ENCODE assay signal across 8 cellular contexts in genomic region chr9:4489562-4489918, GRCh38. TPM values are rescaled to one million over a fixed set of nuclear protein-coding genes. Genes with fewer than 3 reads are reported as not detected.
DNase-seq lines count a peak whose midpoint lies in the region; ATAC-seq and TF ChIP-seq lines count a peak whose summit lies in the region.

No MANE protein-coding gene starts in this region.

- H3K27me3 ChIP-seq in foreskin keratinocyte (peaks cover 74% of the 10 kb centered on the region), parathyroid adenoma (ENCODE audit: control insufficient read depth, insufficient read depth, low read length) (no peaks in the 10 kb centered on the region)

- CTCF ChIA-PET in T-cell (lab: Charles Lee) = interaction anchor here in 1 of 2 donors (0.8 to 0.9 kb wide), 2 partner anchors 28 to 55 kb away, joined by 3 to 6 read pairs; no protein-coding TSS in a partner anchor

- H3K27ac Mint-ChIP-seq in T-cell = no peak overlapping the region

- H3K9me3 ChIP-seq in parathyroid adenoma (ENCODE audit: control insufficient read depth, low read length) = no peaks in the 10 kb centered on the region

- H3K4me1 ChIP-seq in foreskin keratinocyte (no peaks in the 10 kb centered on the region), parathyroid adenoma (no peaks in the 10 kb centered on the region)

- TF ChIP-seq CTCF in AG10803 (conservative IDR thresholded peaks at IDR 0.05; ENCODE audit: low read length) (no peak), foreskin keratinocyte (conservative IDR thresholded peaks at IDR 0.05) (no peak), parathyroid adenoma (IDR thresholded peaks at IDR 0.05) (no peak)

- H3K4me3 ChIP-seq in AG10803 (ENCODE audit: low read length) (peak overlapping the region; percentile 74), parathyroid adenoma (ENCODE audit: low read depth, low read length) (peak overlapping the region; percentile 51)

- peaks cover 36 to 39% of the 10 kb centered on the region in 2 donors for H3K27me3 Mint-ChIP-seq in T-cell

- H3K4me3 Mint-ChIP-seq in T-cell = peak overlapping the region; percentile 71 to 83 (median 75)

- no peaks in the 10 kb centered on the region for H3K9me3 Mint-ChIP-seq in T-cell

- no peaks in the 10 kb centered on the region for H3K79me2 ChIP-seq in parathyroid adenoma

- H2AFZ ChIP-seq in parathyroid adenoma = peak overlapping the region; percentile 86

- no peaks in the 10 kb centered on the region for H3K36me3 ChIP-seq in parathyroid adenoma (ENCODE audit: control insufficient read depth, insufficient read depth, low read length)

- H3K4me1 Mint-ChIP-seq in T-cell = peaks cover 26 to 39% (median 30%) of the 10 kb centered on the region in 3 donors

- no peaks in the 10 kb centered on the region for H3K36me3 Mint-ChIP-seq in T-cell

- POLR2A ChIA-PET in T-cell (lab: Charles Lee) = no interaction called here

- H3K4me2 ChIP-seq in parathyroid adenoma (ENCODE audit: low read length) = peak overlapping the region; percentile 78

- ATAC-seq in GM21619 (IDR thresholded peaks at IDR 0.05; ENCODE audit: unreplicated experiment) (peak; percentile 4), T-cell (replicated peaks in 1 of 4) (no peak), foreskin keratinocyte (peak; percentile 18), HG02870 (IDR thresholded peaks at IDR 0.05; ENCODE audit: unreplicated experiment) (no peak)

- no peak overlapping the region for H3K9ac ChIP-seq in parathyroid adenoma

- H3K27ac ChIP-seq in foreskin keratinocyte (no peak overlapping the region), parathyroid adenoma (no peak overlapping the region)

- DNase-seq in AG10803 (ENCODE audit: low read depth) = peak; percentile 23
- DNase-seq in T-cell = no peak
- no peak for DNase-seq in foreskin keratinocyte
- no peak for DNase-seq in medulla oblongata (ENCODE audit: extremely low spot score)
- no peak for DNase-seq in CD1c-positive myeloid dendritic cell (ENCODE audit: extremely low spot score)

RNA-seq across cellular contexts. Expression of gene SLC1A1, which starts 0.7 kb away (rescaled TPM):
- under 1 TPM in 3 of 5 donors, not detected in 2; 0.26 to 0.46 (median 0.38) TPM for total RNA-seq in T-cell
- not detected in 2 replicates for total RNA-seq in foreskin keratinocyte
- polyA plus RNA-seq in foreskin keratinocyte = 0.02 TPM in 1 of 2 replicates, not detected in the other

Comparison
In these comparisons a context has a peak if more than half of its experiments do, and no peak if none do; other contexts are left out.
1. ATAC-seq: peak in GM21619 (single experiment) and foreskin keratinocyte (single experiment); none in T-cell (0 of 4) and HG02870 (single experiment).